ENCODE assay signal across 24 cellular contexts in the genomic region with DNA sequence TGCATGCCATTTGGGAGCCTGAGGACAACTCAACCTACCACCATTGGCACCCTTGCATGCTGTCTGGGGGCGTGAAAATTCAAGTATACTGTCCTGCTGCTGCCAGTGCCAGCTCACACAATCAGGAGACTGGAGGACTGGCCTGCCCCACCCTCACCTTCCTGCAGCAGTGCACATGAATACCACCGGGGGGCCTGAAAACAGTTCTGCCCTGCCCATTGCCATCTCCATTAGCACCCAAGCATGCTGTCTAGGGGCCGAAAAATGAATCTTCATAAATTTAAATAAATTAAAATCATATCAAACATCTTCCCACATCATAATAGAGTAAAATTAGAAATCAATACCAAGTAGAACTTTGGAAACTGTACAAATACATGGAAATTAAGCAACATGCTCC.
DNase-seq lines count a peak whose midpoint lies in the region; ATAC-seq, FAIRE-seq and TF ChIP-seq lines count a peak whose summit lies in the region.
"Had no signal": no experiment of that assay in that cellular context is flagged by ENCODE, and none has a peak within 500 bp of the region (broad histone marks: within the 10 kb centered on the region; RNA-seq: fewer than 3 reads in every experiment).

No MANE protein-coding gene starts in this region.

- H3K36me3 Mint-ChIP-seq in activated T-helper 2 cell treated with anti-CD3 and anti-CD28 coated beads, Interferon-gamma antibody, Interleukin-2, Interleukin-4, amounts not matched to agents 10 μg/mL and 5 μg/mL and 100 μg/mL, durations not matched to agents 14 hours and 24 hours and 36 hours (ENCODE audit: low read depth), result no peaks in the 10 kb centered on the region
- no peaks in the 10 kb centered on the region for H3K36me3 Mint-ChIP-seq in naive thymus-derived CD4-positive, alpha-beta T cell
- H3K36me3 Mint-ChIP-seq: activated CD4-positive, alpha-beta memory T cell treated with anti-CD3 and anti-CD28 coated beads for 36 hours had no signal

- peak; percentile 2 for DNase-seq in stimulated activated CD4-positive, alpha-beta T cell treated with anti-CD3 and anti-CD28 coated beads, Interleukin-15, amount 100 ng/mL, for 24 hours
- DNase-seq in stimulated activated CD4-positive, alpha-beta T cell treated with anti-CD3 and anti-CD28 coated beads, Interleukin-12 subunit alpha, Interleukin-12 subunit beta, amount 100 ng/mL, for 4 hours, result no peak
- DNase-seq in NCI-H226 (peak; percentile 9), H1 (ENCODE audit: low read depth in 1 of 2, low spot score in 2 of 2) (no peak), NCI-H345 treated with DMSO at 0.1 percent for 48 hours (lab: John Stamatoyannopoulos, UW; ENCODE audit: unreplicated experiment) (no peak)
- DNase-seq in activated T-helper 2 cell treated with anti-CD3 and anti-CD28 coated beads, Interferon-gamma antibody, Interleukin-2, Interleukin-4, amounts not matched to agents 10 μg/mL and 5 μg/mL and 100 μg/mL, durations not matched to agents 14 hours and 24 hours and 36 hours (ENCODE audit: low spot score), result no peak
- DNase-seq in naive thymus-derived CD4-positive, alpha-beta T cell, result no peak
- DNase-seq: activated CD4-positive, alpha-beta memory T cell treated with anti-CD3 and anti-CD28 coated beads for 36 hours; activated naive CD8-positive, alpha-beta T cell treated with anti-CD3 and anti-CD28 coated beads, Interleukin-2, amount 50 U/mL, for 24 hours; central memory CD4-positive, alpha-beta T cell; effector CD4-positive, alpha-beta T cell; mucosa of descending colon; NCI-H1048; NCI-H2227 treated with DMSO at 0.1 percent for 48 hours; occipital lobe; OCI-M1; stimulated activated CD4-positive, alpha-beta T cell treated with anti-CD3 and anti-CD28 coated beads, Interleukin-2, amount 100 ng/mL, for 24 hours had no signal

- no peaks in the 10 kb centered on the region for H3K27me3 Mint-ChIP-seq in activated T-helper 2 cell treated with anti-CD3 and anti-CD28 coated beads, Interferon-gamma antibody, Interleukin-2, Interleukin-4, amounts not matched to agents 10 μg/mL and 5 μg/mL and 100 μg/mL, durations not matched to agents 14 hours and 24 hours and 36 hours (ENCODE audit: low read depth)
- no peaks in the 10 kb centered on the region for H3K27me3 Mint-ChIP-seq in naive thymus-derived CD4-positive, alpha-beta T cell
- H3K27me3 Mint-ChIP-seq: activated CD4-positive, alpha-beta memory T cell treated with anti-CD3 and anti-CD28 coated beads for 36 hours; activated naive CD8-positive, alpha-beta T cell treated with anti-CD3 and anti-CD28 coated beads, Interleukin-2, amount 50 U/mL, for 24 hours had no signal

- no peak for TF ChIP-seq POLR2A in H1 (IDR thresholded peaks at IDR 0.05; ENCODE audit: control extremely low read depth in 1 of 2, low read depth in 2 of 2, low read length in 2 of 2)

- H2BK20ac ChIP-seq in H1 (ENCODE audit: low read length), result no peak overlapping the region

- no peak overlapping the region for H2BK12ac ChIP-seq in H1 (ENCODE audit: low read depth, low read length)

- no peak overlapping the region for H2AFZ ChIP-seq in H1 (ENCODE audit: low read length)
- H2AFZ ChIP-seq: hepatocyte had no signal

- no peaks in the 10 kb centered on the region for H3K4me1 Mint-ChIP-seq in activated T-helper 2 cell treated with anti-CD3 and anti-CD28 coated beads, Interferon-gamma antibody, Interleukin-2, Interleukin-4, amounts not matched to agents 10 μg/mL and 5 μg/mL and 100 μg/mL, durations not matched to agents 14 hours and 24 hours and 36 hours (ENCODE audit: low read depth)
- no peaks in the 10 kb centered on the region for H3K4me1 Mint-ChIP-seq in naive thymus-derived CD4-positive, alpha-beta T cell
- H3K4me1 Mint-ChIP-seq: activated naive CD8-positive, alpha-beta T cell treated with anti-CD3 and anti-CD28 coated beads, Interleukin-2, amount 50 U/mL, for 24 hours had no signal

- H3K9me3 ChIP-seq in H1 (ENCODE audit: insufficient read depth in 2 of 2, low read depth in 1 of 2, low read length in 1 of 2), result no peaks in the 10 kb centered on the region
- H3K9me3 ChIP-seq in naive thymus-derived CD4-positive, alpha-beta T cell (ENCODE audit: control insufficient read depth in 2 of 3, low read length in 3 of 3), result no peaks in the 10 kb centered on the region
- H3K9me3 ChIP-seq: mucosa of descending colon had no signal

- H3K4me3 Mint-ChIP-seq in activated T-helper 2 cell treated with anti-CD3 and anti-CD28 coated beads, Interferon-gamma antibody, Interleukin-2, Interleukin-4, amounts not matched to agents 10 μg/mL and 5 μg/mL and 100 μg/mL, durations not matched to agents 14 hours and 24 hours and 36 hours (ENCODE audit: low read depth), result no peak overlapping the region
- H3K4me3 Mint-ChIP-seq in naive thymus-derived CD4-positive, alpha-beta T cell, result no peak overlapping the region
- H3K4me3 Mint-ChIP-seq: activated CD4-positive, alpha-beta memory T cell treated with anti-CD3 and anti-CD28 coated beads for 36 hours; activated naive CD8-positive, alpha-beta T cell treated with anti-CD3 and anti-CD28 coated beads, Interleukin-2, amount 50 U/mL, for 24 hours; activated T-helper 1 cell treated with anti-CD3 and anti-CD28 coated beads, Interleukin-12 subunit alpha, Interleukin-12 subunit beta, Interleukin-2, Interleukin-4 antibody, amounts not matched to agents 30 ng/mL and 10 ng/mL and 1 ng/mL, durations not matched to agents 14 hours and 24 hours and 36 hours had no signal

- H3K4me2 ChIP-seq in H1 (ENCODE audit: insufficient read depth in 1 of 2, low read depth in 2 of 2, low read length in 2 of 2), result no peak overlapping the region
- H3K4me2 ChIP-seq: hepatocyte had no signal

- ATAC-seq in naive thymus-derived CD4-positive, alpha-beta T cell, result no peak
- ATAC-seq in GM21723 (IDR thresholded peaks at IDR 0.05; ENCODE audit: unreplicated experiment), result no peak
- ATAC-seq: activated naive CD8-positive, alpha-beta T cell treated with anti-CD3 and anti-CD28 coated beads, Interleukin-2, amount 50 U/mL, for 24 hours; left lobe of liver; mucosa of descending colon; sciatic nerve; SK-N-SH treated with all-trans-retinoic acid at 6 μM for 48 hours had no signal

- H2BK5ac ChIP-seq in H1 (ENCODE audit: low read depth, low read length), result no peak overlapping the region

- no peak overlapping the region for H4K8ac ChIP-seq in H1 (ENCODE audit: extremely low read depth, insufficient read depth, low read length)

- TF ChIP-seq RAD21 in H1 (IDR thresholded peaks at IDR 0.05 in 1 of 2, conservative IDR thresholded peaks at IDR 0.05 in 1 of 2; ENCODE audit: low read depth in 2 of 2, low read length in 2 of 2), result peak; percentile 19 to 42; a peak in 2 of 4 replicates

- H3K27ac Mint-ChIP-seq in activated T-helper 2 cell treated with anti-CD3 and anti-CD28 coated beads, Interferon-gamma antibody, Interleukin-2, Interleukin-4, amounts not matched to agents 10 μg/mL and 5 μg/mL and 100 μg/mL, durations not matched to agents 14 hours and 24 hours and 36 hours, result no peak overlapping the region
- no peak overlapping the region for H3K27ac Mint-ChIP-seq in naive thymus-derived CD4-positive, alpha-beta T cell
- H3K27ac Mint-ChIP-seq: activated CD4-positive, alpha-beta memory T cell treated with anti-CD3 and anti-CD28 coated beads for 36 hours; activated naive CD8-positive, alpha-beta T cell treated with anti-CD3 and anti-CD28 coated beads, Interleukin-2, amount 50 U/mL, for 24 hours; activated T-helper 1 cell treated with anti-CD3 and anti-CD28 coated beads, Interleukin-12 subunit alpha, Interleukin-12 subunit beta, Interleukin-2, Interleukin-4 antibody, amounts not matched to agents 30 ng/mL and 10 ng/mL and 1 ng/mL, durations not matched to agents 14 hours and 24 hours and 36 hours had no signal

- no peak for FAIRE-seq in H1 (lab: Jason Lieb, UNC)
- FAIRE-seq: GM18507 had no signal

- no peak overlapping the region for H3K56ac ChIP-seq in H1 (replicated peaks; ENCODE audit: insufficient read length, low read depth, low read length)

- H4K20me1 ChIP-seq in H1 (replicated peaks in 1 of 2; ENCODE audit: control insufficient read depth in 1 of 2, insufficient read depth in 2 of 2, low read length in 2 of 2), result no peaks in the 10 kb centered on the region

- H3K23me2 ChIP-seq in H1 (ENCODE audit: low read depth, low read length), result no peaks in the 10 kb centered on the region

- TF ChIP-seq CTCF in H1 (IDR thresholded peaks at IDR 0.05; ENCODE audit: control extremely low read depth in 1 of 3, insufficient read depth in 1 of 3, low read depth in 1 of 3, low read length in 3 of 3), result peak; percentile 44 to 64 (median 53)

- H3K4me1 ChIP-seq in H1 (replicated peaks in 1 of 4; ENCODE audit: control insufficient read depth in 3 of 4, insufficient read depth in 4 of 4, low read length in 3 of 4), result no peaks in the 10 kb centered on the region
- no peaks in the 10 kb centered on the region for H3K4me1 ChIP-seq in naive thymus-derived CD4-positive, alpha-beta T cell (ENCODE audit: control insufficient read depth in 2 of 2, insufficient read depth in 2 of 2, low read length in 2 of 2)

- no peak overlapping the region for H3K4ac ChIP-seq in H1 (replicated peaks; ENCODE audit: insufficient read length, low read depth, low read length)

- intact Hi-C loops in activated T-helper 2 cell treated with anti-CD3 and anti-CD28 coated beads, Interferon-gamma antibody, Interleukin-2, Interleukin-4, amounts not matched to agents 10 μg/mL and 5 μg/mL and 100 μg/mL, durations not matched to agents 14 hours and 24 hours and 36 hours (cut with micrococcal nuclease), result no loop called here
- intact Hi-C loops in naive thymus-derived CD4-positive, alpha-beta T cell (cut with micrococcal nuclease), result no loop called here

- POLR2A ChIA-PET in H1 (lab: Charles Lee; ENCODE audit: partially characterized antibody), result no interaction called here
- POLR2A ChIA-PET in naive thymus-derived CD4-positive, alpha-beta T cell (lab: Charles Lee), result no interaction called here

- H3K9me3 Mint-ChIP-seq in activated T-helper 2 cell treated with anti-CD3 and anti-CD28 coated beads, Interferon-gamma antibody, Interleukin-2, Interleukin-4, amounts not matched to agents 10 μg/mL and 5 μg/mL and 100 μg/mL, durations not matched to agents 14 hours and 24 hours and 36 hours, result peaks cover 44% of the 10 kb centered on the region
- H3K9me3 Mint-ChIP-seq in naive thymus-derived CD4-positive, alpha-beta T cell, result peaks cover 0 to 16% (median 4%) of the 10 kb centered on the region in 11 donors
- H3K9me3 Mint-ChIP-seq: activated naive CD8-positive, alpha-beta T cell treated with anti-CD3 and anti-CD28 coated beads, Interleukin-2, amount 50 U/mL, for 24 hours had no signal

- no peak overlapping the region for H4K5ac ChIP-seq in H1 (ENCODE audit: insufficient read length, low read depth, low read length)

- H3K23ac ChIP-seq in H1 (ENCODE audit: insufficient read length), result no peak overlapping the region

- no peak overlapping the region for H3K27ac ChIP-seq in H1 (ENCODE audit: low read depth, low read length)
- no peak overlapping the region for H3K27ac ChIP-seq in naive thymus-derived CD4-positive, alpha-beta T cell (ENCODE audit: low read depth, low read length)
- H3K27ac ChIP-seq: hepatocyte had no signal

- H3K18ac ChIP-seq in H1 (ENCODE audit: extremely low read depth, low read length), result no peak overlapping the region

- no peak overlapping the region for H3K4me3 ChIP-seq in H1 (ENCODE audit: extremely low read depth in 1 of 4, insufficient read depth in 2 of 4, low read depth in 3 of 4, low read length in 4 of 4)
- H3K4me3 ChIP-seq in naive thymus-derived CD4-positive, alpha-beta T cell (ENCODE audit: low read length), result no peak overlapping the region
- H3K4me3 ChIP-seq: hepatocyte, mucosa of descending colon had no signal

- TF ChIP-seq EP300 in H1 (IDR thresholded peaks at IDR 0.05; ENCODE audit: borderline replicate concordance in 1 of 2, low read depth in 2 of 2, low read length in 2 of 2), result no peak

- H3K14ac ChIP-seq in H1 (ENCODE audit: insufficient read length), result no peak overlapping the region

- no peak overlapping the region for H2BK15ac ChIP-seq in H1 (ENCODE audit: low read length)

- H3K79me1 ChIP-seq in H1 (ENCODE audit: low read depth, low read length), result no peaks in the 10 kb centered on the region

- no peak overlapping the region for H3K9ac ChIP-seq in H1 (replicated peaks in 1 of 4; ENCODE audit: extremely low read depth in 1 of 4, low read depth in 3 of 4, low read length in 3 of 4)

- WGBS in H1 (ENCODE audit: extremely low coverage in 1 of 2, insufficient coverage in 1 of 2, insufficient read length in 1 of 2, insufficient replicate concordance in 2 of 2, low coverage in 1 of 2, low lambda C conversion rate in 2 of 2, missing lambda C conversion rate in 1 of 2), 2 experiments, result 80% methylated on average over 3 of the region's 3 CpGs; no CpG with 5 or more reads in 1 of the 2 experiments

- H3K36me3 ChIP-seq in H1 (ENCODE audit: control insufficient read depth in 2 of 4, insufficient read depth in 4 of 4, low read length in 3 of 4), result no peaks in the 10 kb centered on the region
- H3K36me3 ChIP-seq in naive thymus-derived CD4-positive, alpha-beta T cell (ENCODE audit: control insufficient read depth in 2 of 3, insufficient read depth in 3 of 3, low read length in 3 of 3), result no peaks in the 10 kb centered on the region

- H2BK120ac ChIP-seq in H1 (replicated peaks; ENCODE audit: low read depth, low read length), result no peak overlapping the region

- no peak overlapping the region for H2AK5ac ChIP-seq in H1 (ENCODE audit: low read depth, low read length)

- CTCF ChIA-PET in H1 (lab: Charles Lee; ENCODE audit: partially characterized antibody), result interaction anchor here (0.6 to 1.4 kb wide), 3 partner anchors 10 to 714 kb away, joined by 3 to 4 read pairs (median 3); no protein-coding TSS in a partner anchor
- CTCF ChIA-PET in naive thymus-derived CD4-positive, alpha-beta T cell (lab: Charles Lee), result no interaction called here

- no peak overlapping the region for H4K91ac ChIP-seq in H1 (replicated peaks; ENCODE audit: insufficient read length, low read length)

- no peaks in the 10 kb centered on the region for H3K27me3 ChIP-seq in H1 (replicated peaks in 1 of 4; ENCODE audit: control insufficient read depth in 3 of 4, extremely low read depth in 1 of 4, insufficient read depth in 3 of 4, low read length in 3 of 4)
- H3K27me3 ChIP-seq in naive thymus-derived CD4-positive, alpha-beta T cell (ENCODE audit: control insufficient read depth in 2 of 2, insufficient read depth in 2 of 2, low read length in 2 of 2), result no peaks in the 10 kb centered on the region
- H3K27me3 ChIP-seq: hepatocyte had no signal

- no peaks in the 10 kb centered on the region for H3K79me2 ChIP-seq in H1 (ENCODE audit: control insufficient read depth in 1 of 2, insufficient read depth in 2 of 2, low read length in 2 of 2)
- H3K79me2 ChIP-seq: hepatocyte had no signal

Comparison
In these comparisons a context has a peak if more than half of its experiments do, and no peak if none do; other contexts are left out.
1. DNase-seq: peak in stimulated activated CD4-positive, alpha-beta T cell treated with anti-CD3 and anti-CD28 coated beads, Interleukin-15, amount 100 ng/mL, for 24 hours (single experiment) and NCI-H226 (single experiment); none in stimulated activated CD4-positive, alpha-beta T cell treated with anti-CD3 and anti-CD28 coated beads, Interleukin-12 subunit alpha, Interleukin-12 subunit beta, amount 100 ng/mL, for 4 hours (single experiment), H1 (0 of 2), activated T-helper 2 cell treated with anti-CD3 and anti-CD28 coated beads, Interferon-gamma antibody, Interleukin-2, Interleukin-4, amounts not matched to agents 10 μg/mL and 5 μg/mL and 100 μg/mL, durations not matched to agents 14 hours and 24 hours and 36 hours (single experiment), NCI-H345 treated with DMSO at 0.1 percent for 48 hours (single experiment) and naive thymus-derived CD4-positive, alpha-beta T cell (0 of 9).